ENCODE assay signal across 2 cellular contexts in genomic region chr9:131259916-131260597, GRCh38.
TF ChIP-seq lines count a peak whose summit lies in the region.

No MANE protein-coding gene starts in this region.

TF ChIP-seq in GM23338, 12 proteins besides CTCF, POLR2A, EP300 and RAD21:
- TF ChIP-seq, protein P1, sequence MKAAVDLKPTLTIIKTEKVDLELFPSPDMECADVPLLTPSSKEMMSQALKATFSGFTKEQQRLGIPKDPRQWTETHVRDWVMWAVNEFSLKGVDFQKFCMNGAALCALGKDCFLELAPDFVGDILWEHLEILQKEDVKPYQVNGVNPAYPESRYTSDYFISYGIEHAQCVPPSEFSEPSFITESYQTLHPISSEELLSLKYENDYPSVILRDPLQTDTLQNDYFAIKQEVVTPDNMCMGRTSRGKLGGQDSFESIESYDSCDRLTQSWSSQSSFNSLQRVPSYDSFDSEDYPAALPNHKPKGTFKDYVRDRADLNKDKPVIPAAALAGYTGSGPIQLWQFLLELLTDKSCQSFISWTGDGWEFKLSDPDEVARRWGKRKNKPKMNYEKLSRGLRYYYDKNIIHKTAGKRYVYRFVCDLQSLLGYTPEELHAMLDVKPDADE (IDR thresholded peaks at IDR 0.05): no peak

TF ChIP-seq in GM12878, 131 proteins besides CTCF, POLR2A, EP300 and RAD21:
- TF ChIP-seq, protein P2, sequence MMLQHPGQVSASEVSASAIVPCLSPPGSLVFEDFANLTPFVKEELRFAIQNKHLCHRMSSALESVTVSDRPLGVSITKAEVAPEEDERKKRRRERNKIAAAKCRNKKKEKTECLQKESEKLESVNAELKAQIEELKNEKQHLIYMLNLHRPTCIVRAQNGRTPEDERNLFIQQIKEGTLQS (IDR thresholded peaks at IDR 0.05; ENCODE audit: borderline replicate concordance, extremely low read depth, low read depth, low read length): no peak
- TF ChIP-seq FOXM1 (IDR thresholded peaks at IDR 0.05; ENCODE audit: low read depth, low read length): no peak
- TF ChIP-seq PML (IDR thresholded peaks at IDR 0.05; ENCODE audit: low read length): no peak
- no peak for TF ChIP-seq ZNF217 (IDR thresholded peaks at IDR 0.05)
- TF ChIP-seq JUND (IDR thresholded peaks at IDR 0.05; ENCODE audit: low read depth, low read length): no peak
- TF ChIP-seq ETV6 (conservative IDR thresholded peaks at IDR 0.05 in 1 of 2, IDR thresholded peaks at IDR 0.05 in 1 of 2; ENCODE audit: borderline replicate concordance in 1 of 2, low read depth in 1 of 2): no peak
- no peak for TF ChIP-seq SMARCA5 (IDR thresholded peaks at IDR 0.05)
- TF ChIP-seq REST (IDR thresholded peaks at IDR 0.05; ENCODE audit: low read depth, low read length): no peak
- TF ChIP-seq, protein P3, sequence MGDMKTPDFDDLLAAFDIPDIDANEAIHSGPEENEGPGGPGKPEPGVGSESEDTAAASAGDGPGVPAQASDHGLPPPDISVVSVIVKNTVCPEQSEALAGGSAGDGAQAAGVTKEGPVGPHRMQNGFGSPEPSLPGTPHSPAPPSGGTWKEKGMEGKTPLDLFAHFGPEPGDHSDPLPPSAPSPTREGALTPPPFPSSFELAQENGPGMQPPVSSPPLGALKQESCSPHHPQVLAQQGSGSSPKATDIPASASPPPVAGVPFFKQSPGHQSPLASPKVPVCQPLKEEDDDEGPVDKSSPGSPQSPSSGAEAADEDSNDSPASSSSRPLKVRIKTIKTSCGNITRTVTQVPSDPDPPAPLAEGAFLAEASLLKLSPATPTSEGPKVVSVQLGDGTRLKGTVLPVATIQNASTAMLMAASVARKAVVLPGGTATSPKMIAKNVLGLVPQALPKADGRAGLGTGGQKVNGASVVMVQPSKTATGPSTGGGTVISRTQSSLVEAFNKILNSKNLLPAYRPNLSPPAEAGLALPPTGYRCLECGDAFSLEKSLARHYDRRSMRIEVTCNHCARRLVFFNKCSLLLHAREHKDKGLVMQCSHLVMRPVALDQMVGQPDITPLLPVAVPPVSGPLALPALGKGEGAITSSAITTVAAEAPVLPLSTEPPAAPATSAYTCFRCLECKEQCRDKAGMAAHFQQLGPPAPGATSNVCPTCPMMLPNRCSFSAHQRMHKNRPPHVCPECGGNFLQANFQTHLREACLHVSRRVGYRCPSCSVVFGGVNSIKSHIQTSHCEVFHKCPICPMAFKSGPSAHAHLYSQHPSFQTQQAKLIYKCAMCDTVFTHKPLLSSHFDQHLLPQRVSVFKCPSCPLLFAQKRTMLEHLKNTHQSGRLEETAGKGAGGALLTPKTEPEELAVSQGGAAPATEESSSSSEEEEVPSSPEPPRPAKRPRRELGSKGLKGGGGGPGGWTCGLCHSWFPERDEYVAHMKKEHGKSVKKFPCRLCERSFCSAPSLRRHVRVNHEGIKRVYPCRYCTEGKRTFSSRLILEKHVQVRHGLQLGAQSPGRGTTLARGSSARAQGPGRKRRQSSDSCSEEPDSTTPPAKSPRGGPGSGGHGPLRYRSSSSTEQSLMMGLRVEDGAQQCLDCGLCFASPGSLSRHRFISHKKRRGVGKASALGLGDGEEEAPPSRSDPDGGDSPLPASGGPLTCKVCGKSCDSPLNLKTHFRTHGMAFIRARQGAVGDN (IDR thresholded peaks at IDR 0.05): no peak
